In genomic region chr14:101561145-101561896, GRCh38 we compare ENCODE assay signal across 11 cellular contexts. TPM values are rescaled to one million over a fixed set of nuclear protein-coding genes. Genes with fewer than 3 reads are reported as not detected.
A peak's percentile ranks its signal among the peaks of the same experiment; 100 is the strongest.
DNase-seq lines count a peak whose midpoint lies in the region; ATAC-seq, FAIRE-seq and TF ChIP-seq lines count a peak whose summit lies in the region.
"Had no signal": no experiment of that assay in that cellular context is flagged by ENCODE, and none has a peak within 500 bp of the region (broad histone marks: within the 10 kb centered on the region; RNA-seq: fewer than 3 reads in every experiment).

Gene DIO3 (plus strand): TSS chr14:101561495.

- CTCF ChIA-PET in activated CD8-positive, alpha-beta memory T cell treated with anti-CD3 and anti-CD28 coated beads, Interleukin-2, amount 10 ng/mL, durations not matched to agents 7 days and 5 days (lab: Charles Lee) = no interaction called here
- CTCF ChIA-PET in T-cell (lab: Charles Lee) = no interaction called here

- WGBS in testis, 2 donors = 22 to 33% methylated on average over 28 to 54 of the region's 73 CpGs

- H3K9me3 Mint-ChIP-seq in activated CD8-positive, alpha-beta memory T cell treated with anti-CD3 and anti-CD28 coated beads, Interleukin-2, amount 10 ng/mL, durations not matched to agents 7 days and 5 days (ENCODE audit: low read depth) = no peaks in the 10 kb centered on the region
- H3K9me3 Mint-ChIP-seq in T-cell = no peaks in the 10 kb centered on the region

- H3K4me1 ChIP-seq in kidney (ENCODE audit: control insufficient read depth in 1 of 2, insufficient read depth in 1 of 2, low read depth in 1 of 2, low read length in 2 of 2) (no peaks in the 10 kb centered on the region), testis (peaks cover 29% of the 10 kb centered on the region), Karpas-422 (ENCODE audit: low read length) (no peaks in the 10 kb centered on the region)

- POLR2A ChIA-PET in T-cell (lab: Charles Lee) = no interaction called here

- no peak for ATAC-seq in activated CD8-positive, alpha-beta memory T cell treated with anti-CD3 and anti-CD28 coated beads, Interleukin-2, amount 10 ng/mL, durations not matched to agents 7 days and 5 days
- no peak for ATAC-seq in GM21390 (IDR thresholded peaks at IDR 0.05; ENCODE audit: unreplicated experiment)
- no peak for ATAC-seq in T-cell (replicated peaks in 1 of 4)
- ATAC-seq: heart right ventricle had no signal

- H3K36me3 ChIP-seq in kidney (ENCODE audit: control insufficient read depth in 1 of 2, insufficient read depth in 2 of 2, low read length in 2 of 2) = no peaks in the 10 kb centered on the region
- no peaks in the 10 kb centered on the region for H3K36me3 ChIP-seq in testis (ENCODE audit: low read depth, missing control alignments)
- no peaks in the 10 kb centered on the region for H3K36me3 ChIP-seq in Karpas-422 (ENCODE audit: insufficient read depth, low read length)
- H3K36me3 ChIP-seq: heart right ventricle had no signal

- TF ChIP-seq CTCF in kidney (IDR thresholded peaks at IDR 0.05; ENCODE audit: borderline replicate concordance, extremely low read depth, insufficient read depth) (no peak), testis (IDR thresholded peaks at IDR 0.05) (no peak)

- H3K4me3 ChIP-seq in kidney (ENCODE audit: low read length in 2 of 2) (no peak within 1 kb of the TSS), testis (peak within 1 kb of the TSS; percentile 66 to 78), Karpas-422 (ENCODE audit: low read length) (no peak within 1 kb of the TSS)

- no peak within 1 kb of the TSS for H3K4me2 ChIP-seq in Karpas-422 (ENCODE audit: low read depth, low read length, poor library complexity, severe bottlenecking)

- peaks cover 10% of the 10 kb centered on the region for H3K36me3 Mint-ChIP-seq in activated CD8-positive, alpha-beta memory T cell treated with anti-CD3 and anti-CD28 coated beads, Interleukin-2, amount 10 ng/mL, durations not matched to agents 7 days and 5 days
- H3K36me3 Mint-ChIP-seq in T-cell = no peaks in the 10 kb centered on the region

- no peak within 1 kb of the TSS for H2AFZ ChIP-seq in Karpas-422 (ENCODE audit: low read length)

- H3K9ac ChIP-seq in kidney (ENCODE audit: low read length in 2 of 2) (no peak within 1 kb of the TSS), Karpas-422 (ENCODE audit: low read length) (no peak within 1 kb of the TSS)

- intact Hi-C loops in kidney (cut with DNase I) = no loop called here
- intact Hi-C loops in testis (cut with DNase I; ENCODE audit: low total_unique reads) = no loop called here

- no peak for FAIRE-seq in kidney (lab: Jason Lieb, UNC)
- FAIRE-seq: bronchial epithelial cell had no signal

- peak within 1 kb of the TSS; percentile 49 for H3K27ac Mint-ChIP-seq in activated CD8-positive, alpha-beta memory T cell treated with anti-CD3 and anti-CD28 coated beads, Interleukin-2, amount 10 ng/mL, durations not matched to agents 7 days and 5 days
- no peak within 1 kb of the TSS for H3K27ac Mint-ChIP-seq in T-cell

- H3K27ac ChIP-seq in kidney (ENCODE audit: low read depth in 2 of 2, low read length in 2 of 2) (no peak within 1 kb of the TSS), testis (no peak within 1 kb of the TSS), Karpas-422 (ENCODE audit: low read length) (no peak within 1 kb of the TSS)

- TF ChIP-seq POLR2A in testis (IDR thresholded peaks at IDR 0.05) = no peak

- H3K4me1 Mint-ChIP-seq in activated CD8-positive, alpha-beta memory T cell treated with anti-CD3 and anti-CD28 coated beads, Interleukin-2, amount 10 ng/mL, durations not matched to agents 7 days and 5 days = peaks cover 2% of the 10 kb centered on the region
- peaks cover 14 to 22% (median 17%) of the 10 kb centered on the region in 3 donors for H3K4me1 Mint-ChIP-seq in T-cell

- DNase-seq in activated CD8-positive, alpha-beta memory T cell treated with anti-CD3 and anti-CD28 coated beads, Interleukin-2, amount 10 ng/mL, durations not matched to agents 7 days and 5 days = no peak
- no peak for DNase-seq in activated CD8-positive, alpha-beta memory T cell treated with anti-CD3 and anti-CD28 coated beads, Interleukin-2, amount 50 U/mL, for 4 hours
- DNase-seq in kidney (peak; percentile 64), testis (no peak), Karpas-422 (no peak), T-cell (no peak)
- DNase-seq: heart right ventricle, NCI-H1048 had no signal

- no peaks in the 10 kb centered on the region for H3K79me2 ChIP-seq in Karpas-422 (ENCODE audit: low read length)

- peaks cover 65% of the 10 kb centered on the region for H3K27me3 Mint-ChIP-seq in activated CD8-positive, alpha-beta memory T cell treated with anti-CD3 and anti-CD28 coated beads, Interleukin-2, amount 10 ng/mL, durations not matched to agents 7 days and 5 days
- H3K27me3 Mint-ChIP-seq in T-cell = peaks cover 42 to 69% of the 10 kb centered on the region in 2 donors

- H3K9me3 ChIP-seq in kidney (ENCODE audit: control insufficient read depth in 1 of 2, low read length in 2 of 2) (peaks cover 0 to 7% of the 10 kb centered on the region in 2 donors), testis (no peaks in the 10 kb centered on the region), Karpas-422 (ENCODE audit: low read length) (peaks cover 3% of the 10 kb centered on the region; the same call in 1 of the 2 replicates)

- no peaks in the 10 kb centered on the region for H4K20me1 ChIP-seq in Karpas-422 (ENCODE audit: insufficient read depth, low read depth, low read length)

- H3K9me2 ChIP-seq in Karpas-422 (replicated peaks; ENCODE audit: insufficient read depth, low read length) = no peaks in the 10 kb centered on the region

- no peak within 1 kb of the TSS for H3K4me3 Mint-ChIP-seq in activated CD8-positive, alpha-beta memory T cell treated with anti-CD3 and anti-CD28 coated beads, Interleukin-2, amount 10 ng/mL, durations not matched to agents 7 days and 5 days
- H3K4me3 Mint-ChIP-seq in T-cell = peak within 1 kb of the TSS in 1 of 3 donors; percentile 43

- H3K27me3 ChIP-seq in testis (no peaks in the 10 kb centered on the region), Karpas-422 (ENCODE audit: low read length) (no peaks in the 10 kb centered on the region)

TF ChIP-seq in PFSK-1, 5 proteins besides CTCF, POLR2A, EP300 and RAD21:
- peak; percentile 96 for TF ChIP-seq POLR2AphosphoS5 (IDR thresholded peaks at IDR 0.05; ENCODE audit: low read depth, low read length)
- peak; percentile 78; the same call in 1 of the 2 replicates for TF ChIP-seq TAF1 (IDR thresholded peaks at IDR 0.05; ENCODE audit: borderline replicate concordance, insufficient read depth, low read length)
- TF ChIP-seq REST (IDR thresholded peaks at IDR 0.05; ENCODE audit: insufficient read depth in 1 of 2, low read depth in 2 of 2, low read length in 2 of 2) = peak in 1 of 2 experiments; percentile 37; a peak in 1 of 4 replicates
- no peak for TF ChIP-seq SIN3A (IDR thresholded peaks at IDR 0.05; ENCODE audit: borderline replicate concordance, insufficient read depth, low read length)
- no peak for TF ChIP-seq FOXP2 (optimal IDR thresholded peaks at IDR 0.05; ENCODE audit: borderline replicate concordance, extremely low read depth, extremely low read length, insufficient read depth)

RNA-seq across cellular contexts. Expression of gene DIO3, which starts in this region (rescaled TPM):
- total RNA-seq in activated CD8-positive, alpha-beta memory T cell treated with anti-CD3 and anti-CD28 coated beads, Interleukin-2, amount 10 ng/mL, durations not matched to agents 7 days and 5 days = not detected
- polyA plus RNA-seq in PFSK-1 (2012; ENCODE audit: insufficient read length, low read depth) = 318 TPM
- total RNA-seq in kidney = 0.94 TPM
- 0.17 TPM for polyA plus RNA-seq in kidney (ENCODE audit: insufficient read depth, low read depth, low replicate concordance)
- 1 to 10 TPM; 2.4 to 4.6 TPM for total RNA-seq in testis
- polyA plus RNA-seq in testis (ENCODE audit: insufficient read depth, low read depth, low replicate concordance) = 2.3 TPM
- not detected in 2 replicates for total RNA-seq in Karpas-422 (2014; rRNA removed; shearing (Covaris generic); ENCODE audit: low replicate concordance)
- total RNA-seq in T-cell = not detected
- total RNA-seq: bronchial epithelial cell had no signal

Comparison
In these comparisons a context has a peak if more than half of its experiments do, and no peak if none do; other contexts are left out.
1. Peak in DNase-seq in kidney; RNA of the gene not detected or under 1 TPM.
2. H3K4me3 ChIP-seq: peak in testis (2 of 2); none in kidney (0 of 2) and Karpas-422 (single experiment).